Comparison of ENCODE assay signal across 9 cellular contexts in the genomic region with DNA sequence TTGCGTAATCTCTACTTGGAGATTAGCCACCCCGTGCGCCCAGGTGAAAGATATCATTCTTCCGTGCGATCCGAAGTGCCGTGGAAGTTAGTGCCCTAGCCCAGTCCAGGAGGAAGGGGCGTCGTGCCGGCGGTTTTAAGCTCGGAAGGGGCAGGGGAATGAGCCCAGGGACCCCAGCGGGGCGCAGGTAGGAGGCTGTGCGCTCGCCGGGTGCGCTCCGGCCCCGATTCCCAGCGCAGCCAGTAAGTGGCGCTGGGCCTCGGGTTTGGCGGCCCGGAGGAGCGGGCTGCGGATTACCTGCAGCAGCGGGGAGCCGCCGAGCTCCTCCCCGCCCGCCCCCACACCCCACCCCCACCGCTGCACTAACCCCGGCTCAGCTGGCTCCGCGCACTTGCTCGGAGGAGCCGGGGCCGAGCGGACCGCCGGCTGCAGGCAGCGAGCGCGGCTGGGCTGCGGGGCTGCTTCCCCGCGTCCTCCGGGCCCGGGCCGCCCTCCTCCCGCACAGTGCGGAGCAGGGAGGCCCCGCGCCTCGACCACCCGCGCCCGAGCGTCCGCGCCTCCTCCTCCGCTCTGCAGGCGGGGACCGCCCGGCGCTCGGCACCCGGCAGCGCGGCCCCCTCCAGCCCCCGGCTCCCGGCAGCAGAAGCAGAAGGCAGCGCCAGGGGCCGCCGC. TPM values are rescaled to one million over a fixed set of nuclear protein-coding genes. Genes with fewer than 3 reads are reported as not detected.
A peak's percentile ranks its signal among the peaks of the same experiment; 100 is the strongest.
DNase-seq lines count a peak whose midpoint lies in the region; ATAC-seq, FAIRE-seq and TF ChIP-seq lines count a peak whose summit lies in the region.
"Had no signal": no experiment of that assay in that cellular context is flagged by ENCODE, and none has a peak within 500 bp of the region (broad histone marks: within the 10 kb centered on the region; RNA-seq: fewer than 3 reads in every experiment).

Gene RYR2, plus strand, starts transcription at position 390 of the 672 bp plus-strand sequence. CDS start 338 bp downstream, outside the sequence.

- peak within 1 kb of the TSS in 1 of 2 experiments; percentile 66; a peak in 1 of 6 replicates for H3K27ac ChIP-seq in A549
- H3K27ac ChIP-seq in coronary artery, result peak within 1 kb of the TSS; percentile 87 to 91
- H3K27ac ChIP-seq in uterus, result peak within 1 kb of the TSS in 1 of 2 donors; percentile 37

- H3K27ac Mint-ChIP-seq in mesothelial cell of epicardium, result no peak within 1 kb of the TSS

- DNase-seq in A549 (ENCODE audit: low read depth in 1 of 2, low spot score in 1 of 2) (peak; percentile 36 to 39), MG63 (peak; percentile 11), coronary artery (ENCODE audit: low spot score) (no peak), mesothelial cell of epicardium (ENCODE audit: low spot score in 2 of 2, unreplicated experiment in 2 of 2) (peak; percentile 52 to 71), uterus (no peak), GOT3 (lab: John Stamatoyannopoulos, UW) (no peak), cortex of kidney (lab: John Stamatoyannopoulos, UW) (no peak), NCI-H2196 treated with DMSO at 0.1 percent for 48 hours (lab: John Stamatoyannopoulos, UW; ENCODE audit: unreplicated experiment) (no peak)

- TF ChIP-seq RAD21 in A549 (conservative IDR thresholded peaks at IDR 0.05 in 1 of 2, IDR thresholded peaks at IDR 0.05 in 1 of 2), result peak; percentile 23 to 51; a peak in 3 of 5 replicates

- peaks cover 27% of the 10 kb centered on the region for H3K4me1 Mint-ChIP-seq in mesothelial cell of epicardium

- CTCF ChIA-PET in A549 (lab: Yijun Ruan, JAX), result interaction anchor here (0.6 to 1.5 kb wide), 3 partner anchors 11 to 412 kb away, joined by 3 to 4 read pairs (median 3); no protein-coding TSS in a partner anchor

- H3K27me3 ChIP-seq in MG63, result peaks cover 56% of the 10 kb centered on the region
- peaks cover 0 to 11% of the 10 kb centered on the region in 2 donors for H3K27me3 ChIP-seq in uterus

- FAIRE-seq in A549 (lab: Jason Lieb, UNC), result no peak

- peak; percentile 77 to 90 for ATAC-seq in A549

- peaks cover 8% of the 10 kb centered on the region; the same call in 2 of the 3 replicates for H3K4me1 ChIP-seq in A549
- H3K4me1 ChIP-seq in uterus, result peaks cover 0 to 8% of the 10 kb centered on the region in 2 donors

- TF ChIP-seq POLR2A in A549 (IDR thresholded peaks at IDR 0.05; ENCODE audit: low read length), result no peak
- no peak for TF ChIP-seq POLR2A in uterus (IDR thresholded peaks at IDR 0.05)

- TF ChIP-seq EP300 in A549 (IDR thresholded peaks at IDR 0.05), result no peak

- TF ChIP-seq CTCF in A549 (IDR thresholded peaks at IDR 0.05) (peak; percentile 46), coronary artery (IDR thresholded peaks at IDR 0.05) (peak; percentile 60), mesothelial cell of epicardium (IDR thresholded peaks at IDR 0.05; ENCODE audit: unreplicated experiment) (peak; percentile 11), uterus (IDR thresholded peaks at IDR 0.05) (peak in 3 of 4 experiments; percentile 37 to 48 (median 40))

- H3K4me3 ChIP-seq in A549, result peak within 1 kb of the TSS; percentile 46
- no peak within 1 kb of the TSS for H3K4me3 ChIP-seq in MG63
- H3K4me3 ChIP-seq in coronary artery, result peak within 1 kb of the TSS; percentile 87
- peak within 1 kb of the TSS; percentile 30 to 54 for H3K4me3 ChIP-seq in uterus

- H3K9me3 ChIP-seq in A549, result no peaks in the 10 kb centered on the region
- H3K9me3 ChIP-seq in MG63, result no peaks in the 10 kb centered on the region; the same call in 1 of the 2 replicates
- H3K9me3 ChIP-seq in uterus, result no peaks in the 10 kb centered on the region

- POLR2A ChIA-PET in A549 (lab: Yijun Ruan, JAX), result no interaction called here

- WGBS in A549 (ENCODE audit: missing lambda C conversion rate), result 13% methylated on average over 27 of the region's 76 CpGs

- H3K27me3 Mint-ChIP-seq in mesothelial cell of epicardium (ENCODE audit: low read depth), result peaks cover 42% of the 10 kb centered on the region

- no peaks in the 10 kb centered on the region for H3K9me3 Mint-ChIP-seq in mesothelial cell of epicardium

- intact Hi-C loops in uterus (cut with DNase I; ENCODE audit: low total_unique reads), result no loop called here

- H3K4me2 ChIP-seq in A549, result peak within 1 kb of the TSS; percentile 93

- H3K36me3 Mint-ChIP-seq in mesothelial cell of epicardium, result no peaks in the 10 kb centered on the region

- peak within 1 kb of the TSS; percentile 72 for H3K4me3 Mint-ChIP-seq in mesothelial cell of epicardium

- H3K36me3 ChIP-seq in MG63 (no peaks in the 10 kb centered on the region), uterus (no peaks in the 10 kb centered on the region)

TF ChIP-seq in A549, 52 proteins besides CTCF, POLR2A, EP300 and RAD21:
- TF ChIP-seq SMC3 (IDR thresholded peaks at IDR 0.05), result peak; percentile 33
- no peak for TF ChIP-seq NFE2L2 (conservative IDR thresholded peaks at IDR 0.05; ENCODE audit: low read length)
- TF ChIP-seq FOSL2 (IDR thresholded peaks at IDR 0.05), result no peak
- TF ChIP-seq FOSL2 (CRISPR knock-in tag; IDR thresholded peaks at IDR 0.05), result no peak
- peak in 1 of 2 experiments; percentile 90; a peak in 2 of 4 replicates for TF ChIP-seq CEBPB (IDR thresholded peaks at IDR 0.05)
- no peak for TF ChIP-seq EHF (CRISPR knock-in tag; IDR thresholded peaks at IDR 0.05)
- TF ChIP-seq CHD4 (IDR thresholded peaks at IDR 0.05; ENCODE audit: borderline replicate concordance), result no peak
- no peak for TF ChIP-seq SREBF2 (IDR thresholded peaks at IDR 0.05)
- TF ChIP-seq RCOR1 (IDR thresholded peaks at IDR 0.05; ENCODE audit: low read depth, low read length), result no peak
TF ChIP-seq in A549: peak in this region for 2.

RNA-seq across cellular contexts. Expression of gene RYR2, which starts in this region (rescaled TPM):
- polyA plus RNA-seq in A549 (2011; rRNA removed) (0.01 and 0.06 TPM in 2 replicates), A549 (2017; fragmentation: RNase III; extraction: RNeasy Plus Mini Kit Qiagen cat#74134 plus additional on column Dnase treatment) (under 0.01 TPM in 1 of 3 replicates, not detected in the others)
- polyA plus RNA-seq in A549 (2012; cell fraction: cytosol; rRNA removed), result not detected in 2 replicates
- 0.01 TPM in 1 of 2 replicates, not detected in the other for polyA plus RNA-seq in A549 (2012; cell fraction: nucleus; rRNA removed)
- 0.05 and 0.08 TPM in 2 replicates for polyA minus RNA-seq in A549 (2011; rRNA and poly(A)+ RNA removed)
- total RNA-seq in MG63 (2014; rRNA removed; shearing (Covaris generic); ENCODE audit: low replicate concordance), result 0.12 and 0.26 TPM in 2 replicates
- total RNA-seq in mesothelial cell of epicardium (5.1 to 13.0 TPM (median 6.1 TPM) in 3 replicates), uterus (1 to 10 TPM in 3 of 4 donors, under 1 TPM in 1; 0.88 to 8.4 (median 5.5) TPM)
- total RNA-seq: T-helper 1 cell treated with Interleukin-12 subunit alpha and Interleukin-12 subunit beta and Interleukin-4 antibody, amounts not matched to agents 30 ng/mL and 1 ng/mL, for 36 hours had no signal

Comparison
In these comparisons a context has a peak if more than half of its experiments do, and no peak if none do; other contexts are left out.
1. Peak in DNase-seq, ATAC-seq, H3K4me3 ChIP-seq and H3K4me2 ChIP-seq in A549; RNA of the gene not detected or under 1 TPM.
2. Peak in DNase-seq in MG63; RNA of the gene not detected or under 1 TPM.
3. DNase-seq: peak in mesothelial cell of epicardium (2 of 2); none in coronary artery (single experiment), uterus (0 of 2), GOT3 (single experiment), cortex of kidney (single experiment) and NCI-H2196 treated with DMSO at 0.1 percent for 48 hours (single experiment).
4. Peak in every context shown above with its lines, with median percentiles within 50 percentile points of each other: CTCF ChIP-seq.